Comparison of ENCODE assay signal across 1 cellular context in the genomic region with DNA sequence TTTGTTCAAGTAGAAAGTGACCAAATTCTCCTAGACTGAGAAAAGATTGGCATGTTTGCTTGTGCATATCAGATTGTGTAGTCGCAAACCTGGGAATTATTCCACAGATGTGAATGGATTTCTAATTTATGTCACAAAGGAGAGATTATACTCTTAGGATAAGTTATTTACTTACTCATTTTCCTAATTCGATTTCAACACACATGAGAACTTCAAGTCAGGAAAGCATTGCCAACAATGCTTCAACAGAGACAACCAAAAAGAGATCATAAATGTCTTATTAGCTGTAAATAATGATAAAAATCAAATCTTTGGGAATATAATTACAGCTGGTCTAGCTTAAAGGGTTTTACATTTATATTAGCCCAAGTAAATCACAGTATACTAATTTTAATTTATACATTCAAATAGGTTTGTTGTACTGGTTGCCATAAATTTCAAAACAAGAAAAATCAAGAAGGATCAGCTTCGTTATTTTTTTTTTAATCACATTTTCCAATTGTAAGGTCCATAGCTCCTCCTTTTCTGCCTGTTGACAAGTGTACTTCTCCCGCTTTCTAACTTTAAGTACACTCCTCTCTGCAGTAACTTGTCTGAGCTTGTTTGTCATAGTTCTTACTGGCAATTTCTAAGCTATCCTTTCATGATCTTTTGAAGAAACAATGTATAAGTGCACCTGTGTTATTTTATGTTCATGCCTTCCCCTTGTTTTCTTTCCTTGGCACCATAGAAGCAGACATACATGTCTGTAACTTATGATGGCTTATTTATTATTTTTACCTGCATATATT.
TF ChIP-seq lines count a peak whose summit lies in the region.

No MANE protein-coding gene starts in this region.

TF ChIP-seq in SK-N-SH, 30 proteins besides CTCF, POLR2A, EP300 and RAD21 (continued from another document):
- TF ChIP-seq IRF3 (IDR thresholded peaks at IDR 0.05; ENCODE audit: low read depth, low read length) (no peak), MAX (IDR thresholded peaks at IDR 0.05; ENCODE audit: low read depth) (no peak)
